Comparison of ENCODE assay signal across 8 cellular contexts in genomic region chr21:41766883-41767605, GRCh38. TPM values are rescaled to one million over a fixed set of nuclear protein-coding genes. Genes with fewer than 3 reads are reported as not detected.
A peak's percentile ranks its signal among the peaks of the same experiment; 100 is the strongest.
DNase-seq lines count a peak whose midpoint lies in the region; ATAC-seq and TF ChIP-seq lines count a peak whose summit lies in the region.

TSS of gene RIPK4 (minus strand) at chr21:41767052. CDS start at chr21:41767041, 11 bp downstream.

- H3K4ac ChIP-seq in H9 (ENCODE audit: low read depth, low read length) = no peak within 1 kb of the TSS

- TF ChIP-seq POLR2A in sigmoid colon (IDR thresholded peaks at IDR 0.05) = peak in 1 of 2 donors; percentile 62

- H3K27me3 ChIP-seq in H9 (ENCODE audit: insufficient read depth, low read length) (peaks cover 73% of the 10 kb centered on the region), sigmoid colon (peaks cover 45 to 100% (median 83%) of the 10 kb centered on the region in 3 donors)

- no peaks in the 10 kb centered on the region for H3K36me3 ChIP-seq in sigmoid colon

- H4K5ac ChIP-seq in H9 (ENCODE audit: insufficient read length, low read depth, low read length) = no peak within 1 kb of the TSS

- H3K27me3 Mint-ChIP-seq in H9 (ENCODE audit: low read depth) = peaks cover 92% of the 10 kb centered on the region
- peaks cover 65% of the 10 kb centered on the region for H3K27me3 Mint-ChIP-seq in activated T-helper 1 cell treated with anti-CD3 and anti-CD28 coated beads, Interleukin-12 subunit alpha, Interleukin-12 subunit beta, Interleukin-2, Interleukin-4 antibody, amounts not matched to agents 30 ng/mL and 10 ng/mL and 1 ng/mL, durations not matched to agents 14 hours and 24 hours and 36 hours (ENCODE audit: insufficient read depth)

- H3K4me1 ChIP-seq in H9 (ENCODE audit: insufficient read depth, low read length) = peaks cover 6% of the 10 kb centered on the region; the same call in 1 of the 2 replicates
- peaks cover 0 to 34% (median 27%) of the 10 kb centered on the region in 4 donors for H3K4me1 ChIP-seq in sigmoid colon

- peaks cover 0 to 2% of the 10 kb centered on the region in 2 experiments; a peak in 1 of 5 replicates for H3K9me3 Mint-ChIP-seq in H9
- no peaks in the 10 kb centered on the region for H3K9me3 Mint-ChIP-seq in activated T-helper 1 cell treated with anti-CD3 and anti-CD28 coated beads, Interleukin-12 subunit alpha, Interleukin-12 subunit beta, Interleukin-2, Interleukin-4 antibody, amounts not matched to agents 30 ng/mL and 10 ng/mL and 1 ng/mL, durations not matched to agents 14 hours and 24 hours and 36 hours

- no peak within 1 kb of the TSS for H2AFZ ChIP-seq in H9 (ENCODE audit: low read length)

- no peak within 1 kb of the TSS for H2BK5ac ChIP-seq in H9 (ENCODE audit: insufficient read length, low read length)

- no peak within 1 kb of the TSS for H4K8ac ChIP-seq in H9 (replicated peaks; ENCODE audit: insufficient read length, low read depth, low read length)

- no peak within 1 kb of the TSS for H3K9ac ChIP-seq in H9 (ENCODE audit: extremely low read depth, insufficient read length, low read length)

- no peak within 1 kb of the TSS for H2BK15ac ChIP-seq in H9 (ENCODE audit: low read depth, low read length)

- H3K9me3 ChIP-seq in H9 (ENCODE audit: control insufficient read depth, low read depth, low read length) (no peaks in the 10 kb centered on the region), sigmoid colon (no peaks in the 10 kb centered on the region)

- intact Hi-C loops in activated T-helper 1 cell treated with anti-CD3 and anti-CD28 coated beads, Interleukin-12 subunit alpha, Interleukin-12 subunit beta, Interleukin-2, Interleukin-4 antibody, amounts not matched to agents 30 ng/mL and 10 ng/mL and 1 ng/mL, durations not matched to agents 14 hours and 24 hours and 36 hours (cut with micrococcal nuclease) = loop anchor here (5.0 to 10.0 kb wide), 2 partner anchors 152 to 405 kb away; partner anchors contain the start of gene MX2
- intact Hi-C loops in cardiac septum (cut with DNase I) (no loop called here), sigmoid colon (cut with DNase I) (no loop called here)

- DNase-seq in AG20443 (ENCODE audit: low spot score) (peak; percentile 91), H9 (peak; percentile 89), NCI-H82 (lab: John Stamatoyannopoulos, UW) (peak; percentile 89), cardiac septum (ENCODE audit: low spot score) (peak; percentile 66), sigmoid colon (peak; percentile 53), epidermal melanocyte (ENCODE audit: insufficient read length, low spot score) (no peak)
- DNase-seq in activated T-helper 1 cell treated with anti-CD3 and anti-CD28 coated beads, Interleukin-12 subunit alpha, Interleukin-12 subunit beta, Interleukin-2, Interleukin-4 antibody, amounts not matched to agents 30 ng/mL and 10 ng/mL and 1 ng/mL, durations not matched to agents 14 hours and 24 hours and 36 hours (ENCODE audit: low spot score) = no peak

- no peak within 1 kb of the TSS for H4K91ac ChIP-seq in H9 (ENCODE audit: insufficient read length, low read depth, low read length)

- peak within 1 kb of the TSS; percentile 80 for H3K4me2 ChIP-seq in H9 (ENCODE audit: insufficient read depth, insufficient read length, low read length)

- no peak within 1 kb of the TSS for H3K23ac ChIP-seq in H9 (ENCODE audit: insufficient read length, low read depth, low read length)

- no peak within 1 kb of the TSS for H2BK120ac ChIP-seq in H9 (ENCODE audit: low read depth, low read length, poor library complexity, severe bottlenecking)

- H2BK20ac ChIP-seq in H9 (ENCODE audit: low read depth, low read length, poor library complexity, severe bottlenecking) = no peak within 1 kb of the TSS

- WGBS in H9 (ENCODE audit: extremely low coverage, insufficient read length, low lambda C conversion rate) = no CpG with 5 or more reads among the region's 53 CpGs
- 2 to 3% methylated on average over 53 of the region's 53 CpGs for WGBS in sigmoid colon, 2 donors

- no peak within 1 kb of the TSS for H3K56ac ChIP-seq in H9 (ENCODE audit: insufficient read length, low read depth, low read length)

- no peaks in the 10 kb centered on the region for H3K36me3 Mint-ChIP-seq in H9 (ENCODE audit: insufficient read depth in 1 of 3, low read depth in 3 of 3)
- H3K36me3 Mint-ChIP-seq in activated T-helper 1 cell treated with anti-CD3 and anti-CD28 coated beads, Interleukin-12 subunit alpha, Interleukin-12 subunit beta, Interleukin-2, Interleukin-4 antibody, amounts not matched to agents 30 ng/mL and 10 ng/mL and 1 ng/mL, durations not matched to agents 14 hours and 24 hours and 36 hours (ENCODE audit: low read depth) = no peaks in the 10 kb centered on the region

- peak within 1 kb of the TSS; percentile 62 to 85 for H3K4me3 Mint-ChIP-seq in H9
- H3K4me3 Mint-ChIP-seq in activated T-helper 1 cell treated with anti-CD3 and anti-CD28 coated beads, Interleukin-12 subunit alpha, Interleukin-12 subunit beta, Interleukin-2, Interleukin-4 antibody, amounts not matched to agents 30 ng/mL and 10 ng/mL and 1 ng/mL, durations not matched to agents 14 hours and 24 hours and 36 hours = peak within 1 kb of the TSS; percentile 72

- H3T11ph ChIP-seq in H9 (ENCODE audit: low read length) = no peak within 1 kb of the TSS

- ATAC-seq in HG03439 (IDR thresholded peaks at IDR 0.05; ENCODE audit: unreplicated experiment) = no peak

- H3K4me1 Mint-ChIP-seq in H9 = peaks cover 62 to 77% of the 10 kb centered on the region in 2 experiments
- peaks cover 23% of the 10 kb centered on the region for H3K4me1 Mint-ChIP-seq in activated T-helper 1 cell treated with anti-CD3 and anti-CD28 coated beads, Interleukin-12 subunit alpha, Interleukin-12 subunit beta, Interleukin-2, Interleukin-4 antibody, amounts not matched to agents 30 ng/mL and 10 ng/mL and 1 ng/mL, durations not matched to agents 14 hours and 24 hours and 36 hours (ENCODE audit: low read depth)

- no peak within 1 kb of the TSS for H3K27ac ChIP-seq in H9 (ENCODE audit: insufficient read length, low read depth, low read length)
- H3K27ac ChIP-seq in sigmoid colon = peak within 1 kb of the TSS; percentile 15 to 66 (median 36)

- no peak within 1 kb of the TSS for H3K27ac Mint-ChIP-seq in H9
- peak within 1 kb of the TSS; percentile 67 for H3K27ac Mint-ChIP-seq in activated T-helper 1 cell treated with anti-CD3 and anti-CD28 coated beads, Interleukin-12 subunit alpha, Interleukin-12 subunit beta, Interleukin-2, Interleukin-4 antibody, amounts not matched to agents 30 ng/mL and 10 ng/mL and 1 ng/mL, durations not matched to agents 14 hours and 24 hours and 36 hours

- no peak within 1 kb of the TSS for H2BK12ac ChIP-seq in H9 (ENCODE audit: insufficient read length, low read depth, low read length)

- H3K14ac ChIP-seq in H9 (ENCODE audit: insufficient read depth, low read length) = peak within 1 kb of the TSS; percentile 62; the same call in 1 of the 2 replicates

- no peak for TF ChIP-seq EP300 in sigmoid colon (IDR thresholded peaks at IDR 0.05)

- H3K18ac ChIP-seq in H9 (ENCODE audit: insufficient read length, low read depth, low read length) = peak within 1 kb of the TSS; percentile 83

- no peaks in the 10 kb centered on the region for H3K79me2 ChIP-seq in H9 (ENCODE audit: insufficient read depth, low read length)

- no peak within 1 kb of the TSS for H2AK5ac ChIP-seq in H9 (ENCODE audit: insufficient read length, low read length)

- no peak for TF ChIP-seq CTCF in H9 (conservative IDR thresholded peaks at IDR 0.05)
- no peak for TF ChIP-seq CTCF in sigmoid colon (IDR thresholded peaks at IDR 0.05)

- H3K79me1 ChIP-seq in H9 (ENCODE audit: insufficient read depth, low read depth, low read length, poor library complexity, severe bottlenecking) = no peaks in the 10 kb centered on the region

- no peaks in the 10 kb centered on the region for H4K20me1 ChIP-seq in H9 (ENCODE audit: control insufficient read depth, insufficient read depth, insufficient read length)

- peaks cover 22% of the 10 kb centered on the region for H3K23me2 ChIP-seq in H9 (ENCODE audit: insufficient read length, low read depth, low read length, poor library complexity, severe bottlenecking)

- peak within 1 kb of the TSS; percentile 24 to 39 (median 38) for H3K4me3 ChIP-seq in sigmoid colon

RNA-seq across cellular contexts. Expression of gene RIPK4, which starts in this region (rescaled TPM):
- total RNA-seq in H9 (2021) (2.9 and 3.6 TPM in 2 replicates), cardiac septum (0.13 TPM), sigmoid colon (under 1 TPM; under 0.01 to 0.54 (median 0.30) TPM)
- not detected in 2 replicates for total RNA-seq in activated T-helper 1 cell treated with anti-CD3 and anti-CD28 coated beads, Interleukin-12 subunit alpha, Interleukin-12 subunit beta, Interleukin-2, Interleukin-4 antibody, amounts not matched to agents 30 ng/mL and 10 ng/mL and 1 ng/mL, durations not matched to agents 14 hours and 24 hours and 36 hours
- polyA plus RNA-seq in sigmoid colon = 1 to 10 TPM; 4.0 to 7.8 (median 6.9) TPM

Comparison
In these comparisons a context has a peak if more than half of its experiments do, and no peak if none do; other contexts are left out.
1. Peak in DNase-seq in cardiac septum; RNA of the gene not detected or under 1 TPM.
2. DNase-seq: peak in AG20443 (single experiment), H9 (single experiment), NCI-H82 (single experiment) and sigmoid colon (single experiment); none in activated T-helper 1 cell treated with anti-CD3 and anti-CD28 coated beads, Interleukin-12 subunit alpha, Interleukin-12 subunit beta, Interleukin-2, Interleukin-4 antibody, amounts not matched to agents 30 ng/mL and 10 ng/mL and 1 ng/mL, durations not matched to agents 14 hours and 24 hours and 36 hours (single experiment) and epidermal melanocyte (single experiment).